1 cellular context compared by ENCODE assay signal in genomic region chr2:33599175-33599942, GRCh38.
A peak's percentile ranks its signal among the peaks of the same experiment; 100 is the strongest.
TF ChIP-seq lines count a peak whose summit lies in the region.

TSS of gene FAM98A (minus strand) at chr2:33599299. CDS start at chr2:33599221, 78 bp downstream.

TF ChIP-seq in HepG2, 621 proteins besides CTCF, POLR2A, EP300 and RAD21 (continued from another document and continues in another):
- no peak for TF ChIP-seq SYNCRIP (IDR thresholded peaks at IDR 0.05; ENCODE audit: insufficient read depth, low read depth, low read length)
- peak; percentile 49; the same call in 1 of the 2 replicates for TF ChIP-seq ZNF589 (CRISPR knock-in tag; conservative IDR thresholded peaks at IDR 0.05)
- no peak; the same call in 1 of the 2 replicates for TF ChIP-seq ZNF230 (CRISPR knock-in tag; IDR thresholded peaks at IDR 0.05)
- no peak for TF ChIP-seq KDM1A (CRISPR knock-in tag; IDR thresholded peaks at IDR 0.05)
- TF ChIP-seq ZNF770 (CRISPR knock-in tag; IDR thresholded peaks at IDR 0.05), result no peak
- peak; percentile 93 for TF ChIP-seq ZNF205 (CRISPR knock-in tag; IDR thresholded peaks at IDR 0.05)
- peak; percentile 92 for TF ChIP-seq KDM5B (CRISPR knock-in tag; IDR thresholded peaks at IDR 0.05; ENCODE audit: borderline replicate concordance)
- TF ChIP-seq NAIF1 (CRISPR knock-in tag; IDR thresholded peaks at IDR 0.05; ENCODE audit: borderline replicate concordance), result peak; percentile 93
- TF ChIP-seq ZBTB38 (CRISPR knock-in tag; IDR thresholded peaks at IDR 0.05), result no peak
- TF ChIP-seq HDAC6 (IDR thresholded peaks at IDR 0.05; ENCODE audit: low read depth, low read length), result no peak
- TF ChIP-seq ZNF672 (CRISPR knock-in tag; IDR thresholded peaks at IDR 0.05), result no peak
- TF ChIP-seq MATR3 (CRISPR knock-in tag; IDR thresholded peaks at IDR 0.05), result no peak
- TF ChIP-seq, protein P1, sequence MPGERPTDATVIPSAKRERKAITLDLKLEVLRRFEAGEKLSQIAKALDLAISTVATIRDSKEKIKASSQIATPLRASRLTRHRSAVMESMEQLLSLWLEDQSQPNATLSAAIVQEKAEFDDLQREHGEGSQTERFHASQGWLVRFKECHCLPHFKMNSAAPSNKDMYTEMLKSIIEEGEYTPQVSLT (CRISPR knock-in tag; IDR thresholded peaks at IDR 0.05; ENCODE audit: borderline replicate concordance, low read depth), result no peak
- peak; percentile 89 for TF ChIP-seq TARDBP (CRISPR knock-in tag; IDR thresholded peaks at IDR 0.05)
- TF ChIP-seq KAT7 (CRISPR knock-in tag; IDR thresholded peaks at IDR 0.05; ENCODE audit: borderline replicate concordance), result no peak
- peak; percentile 43; the same call in 1 of the 2 replicates for TF ChIP-seq HNRNPL (IDR thresholded peaks at IDR 0.05; ENCODE audit: low read depth, low read length)
- TF ChIP-seq ZNF776 (CRISPR knock-in tag; IDR thresholded peaks at IDR 0.05), result peak; percentile 97
- peak; percentile 90; the same call in 1 of the 2 replicates for TF ChIP-seq ZNF430 (CRISPR knock-in tag; IDR thresholded peaks at IDR 0.05)
- TF ChIP-seq ZNF326 (CRISPR knock-in tag; IDR thresholded peaks at IDR 0.05; ENCODE audit: borderline replicate concordance), result no peak
- TF ChIP-seq ZNF264 (CRISPR knock-in tag; IDR thresholded peaks at IDR 0.05), result peak; percentile 29; the same call in 1 of the 2 replicates
- peak; percentile 92 for TF ChIP-seq ZNF280D (CRISPR knock-in tag; IDR thresholded peaks at IDR 0.05)
- TF ChIP-seq MIER3 (CRISPR knock-in tag; IDR thresholded peaks at IDR 0.05; ENCODE audit: borderline replicate concordance), result peak; percentile 48; the same call in 1 of the 2 replicates
- TF ChIP-seq ZNF207 (IDR thresholded peaks at IDR 0.05; ENCODE audit: borderline replicate concordance), result no peak
- TF ChIP-seq MED13 (CRISPR knock-in tag; IDR thresholded peaks at IDR 0.05), result peak; percentile 56; the same call in 1 of the 2 replicates
- TF ChIP-seq NFKB2 (CRISPR knock-in tag; IDR thresholded peaks at IDR 0.05; ENCODE audit: borderline replicate concordance), result peak; percentile 66; the same call in 1 of the 2 replicates
- no peak for TF ChIP-seq ZSCAN9 (CRISPR knock-in tag; IDR thresholded peaks at IDR 0.05; ENCODE audit: borderline replicate concordance)
- TF ChIP-seq ZNF251 (CRISPR knock-in tag; IDR thresholded peaks at IDR 0.05), result no peak
- peak; percentile 66 for TF ChIP-seq ZGPAT (CRISPR knock-in tag; IDR thresholded peaks at IDR 0.05)
- TF ChIP-seq ZNF572 (CRISPR knock-in tag; IDR thresholded peaks at IDR 0.05), result peak; percentile 19; the same call in 1 of the 2 replicates
- TF ChIP-seq, protein P2, sequence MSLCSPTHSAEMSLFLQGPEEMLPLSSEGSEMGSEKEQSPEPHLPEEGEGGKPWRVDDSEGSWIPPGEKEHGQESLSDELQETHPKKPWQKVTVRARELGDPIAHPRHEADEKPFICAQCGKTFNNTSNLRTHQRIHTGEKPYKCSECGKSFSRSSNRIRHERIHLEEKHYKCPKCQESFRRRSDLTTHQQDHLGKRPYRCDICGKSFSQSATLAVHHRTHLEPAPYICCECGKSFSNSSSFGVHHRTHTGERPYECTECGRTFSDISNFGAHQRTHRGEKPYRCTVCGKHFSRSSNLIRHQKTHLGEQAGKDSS (CRISPR knock-in tag; IDR thresholded peaks at IDR 0.05; ENCODE audit: borderline replicate concordance, low read depth), result peak; percentile 83
- peak; percentile 62; the same call in 1 of the 2 replicates for TF ChIP-seq ZNF160 (CRISPR knock-in tag; IDR thresholded peaks at IDR 0.05)
- no peak for TF ChIP-seq ZNF713 (CRISPR knock-in tag; IDR thresholded peaks at IDR 0.05)
- peak; percentile 88 for TF ChIP-seq IRF2 (CRISPR knock-in tag; IDR thresholded peaks at IDR 0.05)
- TF ChIP-seq, protein P3, sequence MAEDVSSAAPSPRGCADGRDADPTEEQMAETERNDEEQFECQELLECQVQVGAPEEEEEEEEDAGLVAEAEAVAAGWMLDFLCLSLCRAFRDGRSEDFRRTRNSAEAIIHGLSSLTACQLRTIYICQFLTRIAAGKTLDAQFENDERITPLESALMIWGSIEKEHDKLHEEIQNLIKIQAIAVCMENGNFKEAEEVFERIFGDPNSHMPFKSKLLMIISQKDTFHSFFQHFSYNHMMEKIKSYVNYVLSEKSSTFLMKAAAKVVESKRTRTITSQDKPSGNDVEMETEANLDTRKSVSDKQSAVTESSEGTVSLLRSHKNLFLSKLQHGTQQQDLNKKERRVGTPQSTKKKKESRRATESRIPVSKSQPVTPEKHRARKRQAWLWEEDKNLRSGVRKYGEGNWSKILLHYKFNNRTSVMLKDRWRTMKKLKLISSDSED (CRISPR knock-in tag; IDR thresholded peaks at IDR 0.05), result no peak
- TF ChIP-seq SMAD3 (CRISPR knock-in tag; IDR thresholded peaks at IDR 0.05), result 0 out of 2 replicates have a peak, but pooled peaks have one; percentile 51
- peak; percentile 64; the same call in 1 of the 2 replicates for TF ChIP-seq ZNF224 (CRISPR knock-in tag; IDR thresholded peaks at IDR 0.05)
- TF ChIP-seq POLR2AphosphoS2 (IDR thresholded peaks at IDR 0.05; ENCODE audit: low read depth, low read length), result no peak
- no peak for TF ChIP-seq ZBTB8A (CRISPR knock-in tag; IDR thresholded peaks at IDR 0.05; ENCODE audit: borderline replicate concordance, low read depth)
- no peak for TF ChIP-seq MBD4 (IDR thresholded peaks at IDR 0.05; ENCODE audit: borderline replicate concordance, low read length)
- TF ChIP-seq, protein P4, sequence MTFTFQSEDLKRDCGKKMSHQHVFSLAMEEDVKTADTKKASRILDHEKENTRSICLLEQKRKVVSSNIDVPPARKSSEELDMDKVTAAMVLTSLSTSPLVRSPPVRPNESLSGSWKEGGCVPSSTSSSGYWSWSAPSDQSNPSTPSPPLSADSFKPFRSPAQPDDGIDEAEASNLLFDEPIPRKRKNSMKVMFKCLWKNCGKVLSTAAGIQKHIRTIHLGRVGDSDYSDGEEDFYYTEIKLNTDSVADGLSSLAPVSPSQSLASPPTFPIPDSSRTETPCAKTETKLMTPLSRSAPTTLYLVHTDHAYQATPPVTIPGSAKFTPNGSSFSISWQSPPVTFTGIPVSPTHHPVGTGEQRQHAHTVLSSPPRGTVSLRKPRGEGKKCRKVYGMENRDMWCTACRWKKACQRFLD (CRISPR knock-in tag; IDR thresholded peaks at IDR 0.05; ENCODE audit: borderline replicate concordance), result peak; percentile 41; the same call in 1 of the 2 replicates
- TF ChIP-seq YY1 (IDR thresholded peaks at IDR 0.05; ENCODE audit: insufficient read depth, insufficient replicate concordance, low read depth, low read length), result peak; percentile 56
- no peak for TF ChIP-seq PCBP2 (optimal IDR thresholded peaks at IDR 0.05; ENCODE audit: low read depth, low read length, poor library complexity, severe bottlenecking)
- no peak for TF ChIP-seq RARA (CRISPR knock-in tag; IDR thresholded peaks at IDR 0.05)
- no peak for TF ChIP-seq SMARCC2 (IDR thresholded peaks at IDR 0.05)
- TF ChIP-seq, protein P5, sequence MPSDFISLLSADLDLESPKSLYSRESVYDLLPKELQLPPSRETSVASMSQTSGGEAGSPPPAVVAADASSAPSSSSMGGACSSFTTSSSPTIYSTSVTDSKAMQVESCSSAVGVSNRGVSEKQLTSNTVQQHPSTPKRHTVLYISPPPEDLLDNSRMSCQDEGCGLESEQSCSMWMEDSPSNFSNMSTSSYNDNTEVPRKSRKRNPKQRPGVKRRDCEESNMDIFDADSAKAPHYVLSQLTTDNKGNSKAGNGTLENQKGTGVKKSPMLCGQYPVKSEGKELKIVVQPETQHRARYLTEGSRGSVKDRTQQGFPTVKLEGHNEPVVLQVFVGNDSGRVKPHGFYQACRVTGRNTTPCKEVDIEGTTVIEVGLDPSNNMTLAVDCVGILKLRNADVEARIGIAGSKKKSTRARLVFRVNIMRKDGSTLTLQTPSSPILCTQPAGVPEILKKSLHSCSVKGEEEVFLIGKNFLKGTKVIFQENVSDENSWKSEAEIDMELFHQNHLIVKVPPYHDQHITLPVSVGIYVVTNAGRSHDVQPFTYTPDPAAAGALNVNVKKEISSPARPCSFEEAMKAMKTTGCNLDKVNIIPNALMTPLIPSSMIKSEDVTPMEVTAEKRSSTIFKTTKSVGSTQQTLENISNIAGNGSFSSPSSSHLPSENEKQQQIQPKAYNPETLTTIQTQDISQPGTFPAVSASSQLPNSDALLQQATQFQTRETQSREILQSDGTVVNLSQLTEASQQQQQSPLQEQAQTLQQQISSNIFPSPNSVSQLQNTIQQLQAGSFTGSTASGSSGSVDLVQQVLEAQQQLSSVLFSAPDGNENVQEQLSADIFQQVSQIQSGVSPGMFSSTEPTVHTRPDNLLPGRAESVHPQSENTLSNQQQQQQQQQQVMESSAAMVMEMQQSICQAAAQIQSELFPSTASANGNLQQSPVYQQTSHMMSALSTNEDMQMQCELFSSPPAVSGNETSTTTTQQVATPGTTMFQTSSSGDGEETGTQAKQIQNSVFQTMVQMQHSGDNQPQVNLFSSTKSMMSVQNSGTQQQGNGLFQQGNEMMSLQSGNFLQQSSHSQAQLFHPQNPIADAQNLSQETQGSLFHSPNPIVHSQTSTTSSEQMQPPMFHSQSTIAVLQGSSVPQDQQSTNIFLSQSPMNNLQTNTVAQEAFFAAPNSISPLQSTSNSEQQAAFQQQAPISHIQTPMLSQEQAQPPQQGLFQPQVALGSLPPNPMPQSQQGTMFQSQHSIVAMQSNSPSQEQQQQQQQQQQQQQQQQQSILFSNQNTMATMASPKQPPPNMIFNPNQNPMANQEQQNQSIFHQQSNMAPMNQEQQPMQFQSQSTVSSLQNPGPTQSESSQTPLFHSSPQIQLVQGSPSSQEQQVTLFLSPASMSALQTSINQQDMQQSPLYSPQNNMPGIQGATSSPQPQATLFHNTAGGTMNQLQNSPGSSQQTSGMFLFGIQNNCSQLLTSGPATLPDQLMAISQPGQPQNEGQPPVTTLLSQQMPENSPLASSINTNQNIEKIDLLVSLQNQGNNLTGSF (CRISPR knock-in tag; IDR thresholded peaks at IDR 0.05), result peak; percentile 65; the same call in 1 of the 2 replicates
- no peak for TF ChIP-seq SP2 (CRISPR knock-in tag; IDR thresholded peaks at IDR 0.05)
- TF ChIP-seq PHF21A (CRISPR knock-in tag; IDR thresholded peaks at IDR 0.05), result peak; percentile 85
- TF ChIP-seq RORA (CRISPR knock-in tag; IDR thresholded peaks at IDR 0.05), result no peak; the same call in 1 of the 2 replicates
- TF ChIP-seq ZBTB3 (CRISPR knock-in tag; IDR thresholded peaks at IDR 0.05; ENCODE audit: borderline replicate concordance, low read depth), result no peak
- TF ChIP-seq ZSCAN25 (CRISPR knock-in tag; IDR thresholded peaks at IDR 0.05), result peak; percentile 95
- TF ChIP-seq RCOR2 (CRISPR knock-in tag; IDR thresholded peaks at IDR 0.05), result no peak
- peak; percentile 88 for TF ChIP-seq THAP11 (CRISPR knock-in tag; IDR thresholded peaks at IDR 0.05)
- TF ChIP-seq BRF2 (CRISPR knock-in tag; IDR thresholded peaks at IDR 0.05), result no peak; the same call in 1 of the 2 replicates
- TF ChIP-seq SOX5 (CRISPR knock-in tag; IDR thresholded peaks at IDR 0.05; ENCODE audit: borderline replicate concordance), result 0 out of 2 replicates have a peak, but pooled peaks have one; percentile 12
- 0 out of 2 replicates have a peak, but pooled peaks have one; percentile 4 for TF ChIP-seq PCBP1 (IDR thresholded peaks at IDR 0.05; ENCODE audit: borderline replicate concordance, low read depth, low read length)
